9 cellular contexts compared by ENCODE assay signal in genomic region chrX:129781134-129782014, GRCh38. TPM values are rescaled to one million over a fixed set of nuclear protein-coding genes. Genes with fewer than 3 reads are reported as not detected.
DNase-seq lines count a peak whose midpoint lies in the region; ATAC-seq, FAIRE-seq and TF ChIP-seq lines count a peak whose summit lies in the region.
"Had no signal": no experiment of that assay in that cellular context is flagged by ENCODE, and none has a peak within 500 bp of the region (broad histone marks: within the 10 kb centered on the region; RNA-seq: fewer than 3 reads in every experiment).

No MANE protein-coding gene starts in this region.

- no peaks in the 10 kb centered on the region for H3K9me3 Mint-ChIP-seq in T-helper 1 cell treated with Interleukin-12 subunit alpha and Interleukin-12 subunit beta and Interleukin-4 antibody, amounts not matched to agents 30 μg/mL and 1 μg/mL, for 36 hours
- no peaks in the 10 kb centered on the region for H3K9me3 Mint-ChIP-seq in activated naive CD8-positive, alpha-beta T cell treated with anti-CD3 and anti-CD28 coated beads, Interleukin-2, amount 10 ng/mL, durations not matched to agents 7 days and 5 days

- peaks cover 62% of the 10 kb centered on the region for H3K36me3 Mint-ChIP-seq in T-helper 1 cell treated with Interleukin-12 subunit alpha and Interleukin-12 subunit beta and Interleukin-4 antibody, amounts not matched to agents 30 μg/mL and 1 μg/mL, for 36 hours (ENCODE audit: low read depth)
- peaks cover 50% of the 10 kb centered on the region for H3K36me3 Mint-ChIP-seq in activated naive CD8-positive, alpha-beta T cell treated with anti-CD3 and anti-CD28 coated beads, Interleukin-2, amount 10 ng/mL, durations not matched to agents 7 days and 5 days

- peak overlapping the region; percentile 88 for H3K27ac Mint-ChIP-seq in T-helper 1 cell treated with Interleukin-12 subunit alpha and Interleukin-12 subunit beta and Interleukin-4 antibody, amounts not matched to agents 30 μg/mL and 1 μg/mL, for 36 hours
- H3K27ac Mint-ChIP-seq in activated naive CD8-positive, alpha-beta T cell treated with anti-CD3 and anti-CD28 coated beads, Interleukin-2, amount 10 ng/mL, durations not matched to agents 7 days and 5 days = peak overlapping the region; percentile 94

- no peak for TF ChIP-seq CTCF in dorsolateral prefrontal cortex (IDR thresholded peaks at IDR 0.05 in 54 of 56, conservative IDR thresholded peaks at IDR 0.05 in 2 of 56; ENCODE audit: low read depth in 1 of 56, partially characterized antibody in 56 of 56)

- DNase-seq in activated naive CD8-positive, alpha-beta T cell treated with anti-CD3 and anti-CD28 coated beads, Interleukin-2, amount 10 ng/mL, durations not matched to agents 7 days and 5 days = peak; percentile 70
- DNase-seq in small intestine = peak; percentile 49
- DNase-seq in dorsolateral prefrontal cortex = no peak
- no peak for DNase-seq in inferior parietal cortex (ENCODE audit: extremely low spot score)
- DNase-seq in NCI-H1930 (lab: John Stamatoyannopoulos, UW) = no peak

- peaks cover 53% of the 10 kb centered on the region for H3K4me1 Mint-ChIP-seq in T-helper 1 cell treated with Interleukin-12 subunit alpha and Interleukin-12 subunit beta and Interleukin-4 antibody, amounts not matched to agents 30 μg/mL and 1 μg/mL, for 36 hours (ENCODE audit: low read depth)
- H3K4me1 Mint-ChIP-seq in activated naive CD8-positive, alpha-beta T cell treated with anti-CD3 and anti-CD28 coated beads, Interleukin-2, amount 10 ng/mL, durations not matched to agents 7 days and 5 days = peaks cover 48% of the 10 kb centered on the region

- H3K27ac ChIP-seq in small intestine (ENCODE audit: low read depth in 1 of 2, low read length in 1 of 2) = peak overlapping the region; percentile 21 to 80
- peak overlapping the region in 3 of 59 donors; percentile 16 to 35 (median 33) for H3K27ac ChIP-seq in dorsolateral prefrontal cortex

- H3K4me3 ChIP-seq in small intestine (ENCODE audit: low read depth in 1 of 2, low read length in 2 of 2) = peak overlapping the region; percentile 30 to 46
- H3K4me3 ChIP-seq in dorsolateral prefrontal cortex = peak overlapping the region in 16 of 59 donors; percentile 6 to 41 (median 26)

- H3K27me3 ChIP-seq in small intestine (ENCODE audit: control insufficient read depth in 2 of 2, insufficient read depth in 2 of 2, low read length in 2 of 2) (no peaks in the 10 kb centered on the region), dorsolateral prefrontal cortex (peaks cover 0 to 64% (median 8%) of the 10 kb centered on the region in 45 donors)

- intact Hi-C loops in dorsolateral prefrontal cortex (cut with DNase I) = no loop called here

- peak; percentile 75 for ATAC-seq in GM18907 (IDR thresholded peaks at IDR 0.05; ENCODE audit: unreplicated experiment)
- ATAC-seq in HG03064 (IDR thresholded peaks at IDR 0.05; ENCODE audit: low read depth, unreplicated experiment) = peak; percentile 59
- ATAC-seq in activated naive CD8-positive, alpha-beta T cell treated with anti-CD3 and anti-CD28 coated beads, Interleukin-2, amount 10 ng/mL, durations not matched to agents 7 days and 5 days (ENCODE audit: low read depth) = peak; percentile 82
- ATAC-seq: Panc1 had no signal

- H3K4me1 ChIP-seq in small intestine (ENCODE audit: control insufficient read depth in 2 of 2, insufficient read depth in 1 of 2, low read depth in 1 of 2, low read length in 1 of 2) = no peaks in the 10 kb centered on the region

- H3K27me3 Mint-ChIP-seq in T-helper 1 cell treated with Interleukin-12 subunit alpha and Interleukin-12 subunit beta and Interleukin-4 antibody, amounts not matched to agents 30 μg/mL and 1 μg/mL, for 36 hours (ENCODE audit: low read depth) = no peaks in the 10 kb centered on the region
- H3K27me3 Mint-ChIP-seq in activated naive CD8-positive, alpha-beta T cell treated with anti-CD3 and anti-CD28 coated beads, Interleukin-2, amount 10 ng/mL, durations not matched to agents 7 days and 5 days = no peaks in the 10 kb centered on the region

- 64 to 74% (median 65%) methylated on average over 9 to 13 of the region's 13 CpGs for WGBS in small intestine, 3 donors

- POLR2A ChIA-PET in activated naive CD8-positive, alpha-beta T cell treated with anti-CD3 and anti-CD28 coated beads, Interleukin-2, amount 10 ng/mL, durations not matched to agents 7 days and 5 days (lab: Charles Lee) = interaction anchor here (0.8 to 8.2 kb wide), 16 partner anchors 8 to 127 kb away, joined by 3 to 155 read pairs (median 6); partner anchors contain the start of genes APLN and UTP14A

- H3K4me3 Mint-ChIP-seq in T-helper 1 cell treated with Interleukin-12 subunit alpha and Interleukin-12 subunit beta and Interleukin-4 antibody, amounts not matched to agents 30 μg/mL and 1 μg/mL, for 36 hours = peak overlapping the region; percentile 93
- peak overlapping the region; percentile 89 for H3K4me3 Mint-ChIP-seq in activated naive CD8-positive, alpha-beta T cell treated with anti-CD3 and anti-CD28 coated beads, Interleukin-2, amount 10 ng/mL, durations not matched to agents 7 days and 5 days

- FAIRE-seq in small intestine (lab: Jason Lieb, UNC) = no peak

- H3K9me3 ChIP-seq in small intestine (ENCODE audit: control insufficient read depth, low read depth) = no peaks in the 10 kb centered on the region

- H3K36me3 ChIP-seq in small intestine (ENCODE audit: control insufficient read depth in 2 of 2, insufficient read depth in 2 of 2, low read length in 2 of 2) = no peaks in the 10 kb centered on the region

RNA-seq across cellular contexts. Expression of gene SASH3, which starts 1.6 kb away (rescaled TPM):
- total RNA-seq in activated naive CD8-positive, alpha-beta T cell treated with anti-CD3 and anti-CD28 coated beads, Interleukin-2, amount 10 ng/mL, durations not matched to agents 7 days and 5 days = 100 to 1,000 TPM; 239 to 241 TPM
- polyA plus RNA-seq in small intestine = 10 to 100 TPM in 1 of 3 donors, 1 to 10 TPM in 2; 3.8 to 11.1 (median 7.0) TPM
- total RNA-seq in dorsolateral prefrontal cortex = 10 to 100 TPM in 9 of 120 experiments, 1 to 10 TPM in 109, under 1 TPM in 2; 0.50 to 20.0 (median 4.8) TPM

RNA-seq across cellular contexts. Expression of gene XPNPEP2, which starts 42.6 kb away (rescaled TPM):
- under 1 TPM; 0.65 to 0.67 TPM for total RNA-seq in activated naive CD8-positive, alpha-beta T cell treated with anti-CD3 and anti-CD28 coated beads, Interleukin-2, amount 10 ng/mL, durations not matched to agents 7 days and 5 days
- 10 to 100 TPM; 27.0 to 80.1 (median 27.3) TPM for polyA plus RNA-seq in small intestine
- total RNA-seq in dorsolateral prefrontal cortex = under 1 TPM in 6 of 120 experiments, not detected in 114; 0.07 to 0.29 (median 0.17) TPM

Comparison
In these comparisons a context has a peak if more than half of its experiments do, and no peak if none do; other contexts are left out.
1. DNase-seq: peak in activated naive CD8-positive, alpha-beta T cell treated with anti-CD3 and anti-CD28 coated beads, Interleukin-2, amount 10 ng/mL, durations not matched to agents 7 days and 5 days (single experiment) and small intestine (single experiment); none in dorsolateral prefrontal cortex (0 of 10), inferior parietal cortex (single experiment) and NCI-H1930 (0 of 2).
2. RNA of gene SASH3, which starts 1.6 kb away (total RNA-seq): 239 to 241 TPM in activated naive CD8-positive, alpha-beta T cell treated with anti-CD3 and anti-CD28 coated beads, Interleukin-2, amount 10 ng/mL, durations not matched to agents 7 days and 5 days; 0.50 to 20.0 TPM in dorsolateral prefrontal cortex; every median in the first group is over 10 times any median in the second.
3. Peak in every context shown above with its lines, with median percentiles within 50 percentile points of each other: ATAC-seq.